27 cellular contexts compared by ENCODE assay signal in genomic region chr2:118968031-118968430, GRCh38. TPM values are rescaled to one million over a fixed set of nuclear protein-coding genes. Genes with fewer than 3 reads are reported as not detected.
"Had no signal": no experiment of that assay in that cellular context is flagged by ENCODE, and none has a peak within 500 bp of the region (broad histone marks: within the 10 kb centered on the region; RNA-seq: fewer than 3 reads in every experiment).

No MANE protein-coding gene starts in this region.

- H3K9me3 ChIP-seq: adrenal gland, ascending aorta, sigmoid colon, thoracic aorta had no signal

- H3K4me3 ChIP-seq: adrenal gland, ascending aorta, sigmoid colon, thoracic aorta had no signal

- H3K27ac ChIP-seq: adrenal gland, ascending aorta, brain microvascular endothelial cell, thoracic aorta had no signal

- H3K36me3 Mint-ChIP-seq: activated naive CD4-positive, alpha-beta T cell treated with anti-CD3 and anti-CD28 coated beads, Interleukin-2, amount 50 U/mL, for 72 hours; naive B cell; type B pancreatic cell; WTC11 had no signal

- H3K27ac Mint-ChIP-seq: activated CD4-positive, alpha-beta T cell treated with anti-CD3 and anti-CD28 coated beads for 36 hours; activated naive CD4-positive, alpha-beta T cell treated with anti-CD3 and anti-CD28 coated beads, Interleukin-2, amount 50 U/mL, for 72 hours; activated T-cell treated with anti-CD3 and anti-CD28 coated beads, Interleukin-2, amount 50 U/mL, for 24 hours; activated T-helper 17 cell treated with anti-CD3 and anti-CD28 coated beads, Interleukin-2, amount 50 U/mL, for 72 hours; type B pancreatic cell; WTC11 had no signal

- H3K9me3 Mint-ChIP-seq: activated naive CD4-positive, alpha-beta T cell treated with anti-CD3 and anti-CD28 coated beads, Interleukin-2, amount 50 U/mL, for 72 hours; activated T-cell treated with anti-CD3 and anti-CD28 coated beads, Interleukin-2, amount 50 U/mL, for 24 hours; activated T-helper 17 cell treated with anti-CD3 and anti-CD28 coated beads, Interleukin-2, amount 50 U/mL, for 72 hours; type B pancreatic cell; WTC11 had no signal

- DNase-seq: activated CD4-positive, alpha-beta T cell treated with anti-CD3 and anti-CD28 coated beads for 36 hours; activated CD4-positive, alpha-beta T cell treated with anti-CD3 and anti-CD28 coated beads, Interleukin-2, amount 50 U/mL, for 4 hours; activated CD8-positive, alpha-beta memory T cell treated with anti-CD3 and anti-CD28 coated beads for 24 hours; activated CD8-positive, alpha-beta memory T cell treated with anti-CD3 and anti-CD28 coated beads, Interleukin-2, amount 50 U/mL, for 4 hours; activated T-cell treated with anti-CD3 and anti-CD28 coated beads, Interleukin-2, amount 50 U/mL, for 24 hours; adrenal gland; brain microvascular endothelial cell; central memory CD4-positive, alpha-beta T cell; effector memory CD4-positive, alpha-beta T cell; foreskin melanocyte; hypothalamus; naive B cell; nucleus accumbens; sigmoid colon; stimulated activated CD4-positive, alpha-beta T cell treated with anti-CD3 and anti-CD28 coated beads, Interleukin-2, amount 100 ng/mL, for 48 hours; stimulated activated naive CD4-positive, alpha-beta T cell; T-helper 9 cell had no signal

- H3K4me3 Mint-ChIP-seq: activated CD4-positive, alpha-beta T cell treated with anti-CD3 and anti-CD28 coated beads for 36 hours; activated T-cell treated with anti-CD3 and anti-CD28 coated beads, Interleukin-2, amount 50 U/mL, for 24 hours; activated T-helper 17 cell treated with anti-CD3 and anti-CD28 coated beads, Interleukin-2, amount 50 U/mL, for 72 hours; naive B cell; type B pancreatic cell; WTC11 had no signal

- H3K4me1 ChIP-seq: adrenal gland, ascending aorta, sigmoid colon had no signal

- H3K27me3 ChIP-seq: ascending aorta, brain microvascular endothelial cell, sigmoid colon had no signal

- H3K4me1 Mint-ChIP-seq: activated CD4-positive, alpha-beta T cell treated with anti-CD3 and anti-CD28 coated beads for 36 hours; activated T-helper 17 cell treated with anti-CD3 and anti-CD28 coated beads, Interleukin-2, amount 50 U/mL, for 72 hours; naive B cell had no signal

- H3K36me3 ChIP-seq: adrenal gland, ascending aorta, brain microvascular endothelial cell, sigmoid colon, thoracic aorta had no signal

RNA-seq across cellular contexts. Expression of gene MARCO, which starts 26.0 kb away (rescaled TPM):
- total RNA-seq: activated CD4-positive, alpha-beta T cell treated with anti-CD3 and anti-CD28 coated beads for 36 hours; activated naive CD4-positive, alpha-beta T cell treated with anti-CD3 and anti-CD28 coated beads, Interleukin-2, amount 50 U/mL, for 72 hours; activated T-helper 17 cell treated with anti-CD3 and anti-CD28 coated beads, Interleukin-2, amount 50 U/mL, for 72 hours; dermis microvascular lymphatic vessel endothelial cell; endothelial cell of umbilical vein; T-helper 1 cell treated with Interleukin-12 subunit alpha and Interleukin-12 subunit beta and Interleukin-4 antibody, amounts not matched to agents 30 ng/mL and 1 ng/mL, for 36 hours had no signal
- polyA plus RNA-seq: endothelial cell of umbilical vein, neural cell had no signal
